Comparison of ENCODE assay signal across 17 cellular contexts in the genomic region with DNA sequence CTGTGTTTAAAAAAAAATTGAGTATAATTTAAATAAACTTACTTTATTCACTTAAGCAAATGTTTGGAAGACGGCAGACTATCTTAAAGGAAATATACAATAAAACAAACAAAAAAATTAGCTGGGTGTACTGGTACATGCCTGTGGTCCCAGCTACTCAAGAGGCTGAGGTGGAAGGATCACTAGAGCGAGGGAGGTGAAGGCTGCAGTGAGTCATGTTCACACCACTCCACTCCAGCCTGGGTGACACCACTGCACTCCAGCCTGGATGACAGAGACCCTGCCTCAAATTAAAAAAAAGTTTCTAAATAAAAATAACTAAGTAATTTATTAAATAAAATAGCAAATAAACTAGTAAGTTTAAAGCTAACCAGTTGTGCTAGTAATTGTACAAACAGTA. TPM values are rescaled to one million over a fixed set of nuclear protein-coding genes. Genes with fewer than 3 reads are reported as not detected.
DNase-seq lines count a peak whose midpoint lies in the region; ATAC-seq and TF ChIP-seq lines count a peak whose summit lies in the region.
"Had no signal": no experiment of that assay in that cellular context is flagged by ENCODE, and none has a peak within 500 bp of the region (broad histone marks: within the 10 kb centered on the region; RNA-seq: fewer than 3 reads in every experiment).

No MANE protein-coding gene starts in this region.

- H3K9me3 Mint-ChIP-seq in activated CD8-positive, alpha-beta T cell treated with anti-CD3 and anti-CD28 coated beads for 36 hours = no peaks in the 10 kb centered on the region
- H3K9me3 Mint-ChIP-seq in activated CD8-positive, alpha-beta T cell treated with anti-CD3 and anti-CD28 coated beads, Interleukin-2, amount 10 ng/mL, durations not matched to agents 7 days and 5 days (ENCODE audit: insufficient read depth) = no peaks in the 10 kb centered on the region
- no peaks in the 10 kb centered on the region for H3K9me3 Mint-ChIP-seq in natural killer cell treated with Interleukin-12 subunit alpha and Interleukin-12 subunit beta and Interleukin-15 and Interleukin-18, amount 100 ng/mL, for 72 hours
- H3K9me3 Mint-ChIP-seq: activated naive CD4-positive, alpha-beta T cell treated with anti-CD3 and anti-CD28 coated beads, Interleukin-2, amount 50 U/mL, for 24 hours; neural crest cell had no signal

- peaks cover 12% of the 10 kb centered on the region for H3K4me1 ChIP-seq in HEK293 (ENCODE audit: control insufficient read depth, insufficient read depth, low read length)

- no peak overlapping the region for H3K4me3 Mint-ChIP-seq in activated CD8-positive, alpha-beta T cell treated with anti-CD3 and anti-CD28 coated beads for 36 hours
- no peak overlapping the region for H3K4me3 Mint-ChIP-seq in activated CD8-positive, alpha-beta T cell treated with anti-CD3 and anti-CD28 coated beads, Interleukin-2, amount 10 ng/mL, durations not matched to agents 7 days and 5 days
- no peak overlapping the region for H3K4me3 Mint-ChIP-seq in natural killer cell treated with Interleukin-12 subunit alpha and Interleukin-12 subunit beta and Interleukin-15 and Interleukin-18, amount 100 ng/mL, for 72 hours
- H3K4me3 Mint-ChIP-seq: neural crest cell had no signal

- H3K27ac ChIP-seq in HEK293 (ENCODE audit: extremely low read depth, low read depth, low read length) = no peak overlapping the region

- no peak overlapping the region for H3K27ac Mint-ChIP-seq in activated CD8-positive, alpha-beta T cell treated with anti-CD3 and anti-CD28 coated beads for 36 hours
- no peak overlapping the region for H3K27ac Mint-ChIP-seq in activated CD8-positive, alpha-beta T cell treated with anti-CD3 and anti-CD28 coated beads, Interleukin-2, amount 10 ng/mL, durations not matched to agents 7 days and 5 days
- no peak overlapping the region for H3K27ac Mint-ChIP-seq in natural killer cell treated with Interleukin-12 subunit alpha and Interleukin-12 subunit beta and Interleukin-15 and Interleukin-18, amount 100 ng/mL, for 72 hours

- TF ChIP-seq CTCF in activated CD8-positive, alpha-beta T cell treated with anti-CD3 and anti-CD28 coated beads for 36 hours (IDR thresholded peaks at IDR 0.05) = no peak
- no peak for TF ChIP-seq CTCF in HEK293 (tag by site-specific recombination; IDR thresholded peaks at IDR 0.05)

- POLR2A ChIA-PET in activated CD8-positive, alpha-beta T cell treated with anti-CD3 and anti-CD28 coated beads for 36 hours (lab: Charles Lee) = interaction anchor here (0.6 to 1.3 kb wide), 6 partner anchors 11 to 22 kb away, joined by 3 to 4 read pairs (median 3); no protein-coding TSS in a partner anchor
- POLR2A ChIA-PET in activated CD8-positive, alpha-beta T cell treated with anti-CD3 and anti-CD28 coated beads, Interleukin-2, amount 10 ng/mL, durations not matched to agents 7 days and 5 days (lab: Charles Lee) = interaction anchor here (0.9 to 1.1 kb wide), 2 partner anchors 8 to 17 kb away, joined by 4 to 6 read pairs; a partner anchor contains a TSS
- POLR2A ChIA-PET in HEK293 (lab: Yijun Ruan, JAX) = no interaction called here

- peak; percentile 72 for ATAC-seq in activated CD8-positive, alpha-beta T cell treated with anti-CD3 and anti-CD28 coated beads for 36 hours
- ATAC-seq in activated CD8-positive, alpha-beta T cell treated with anti-CD3 and anti-CD28 coated beads, Interleukin-2, amount 10 ng/mL, durations not matched to agents 7 days and 5 days = no peak
- peak; percentile 73 to 75 for ATAC-seq in natural killer cell treated with Interleukin-12 subunit alpha and Interleukin-12 subunit beta and Interleukin-15 and Interleukin-18, amount 100 ng/mL, for 72 hours
- ATAC-seq in HG02970 (IDR thresholded peaks at IDR 0.05; ENCODE audit: low FRiP score, unreplicated experiment) (no peak), HG02938 (IDR thresholded peaks at IDR 0.05; ENCODE audit: unreplicated experiment) (no peak)

- H3K36me3 Mint-ChIP-seq in activated CD8-positive, alpha-beta T cell treated with anti-CD3 and anti-CD28 coated beads for 36 hours (ENCODE audit: low read depth) = peaks cover 27% of the 10 kb centered on the region
- peaks cover 29% of the 10 kb centered on the region for H3K36me3 Mint-ChIP-seq in activated CD8-positive, alpha-beta T cell treated with anti-CD3 and anti-CD28 coated beads, Interleukin-2, amount 10 ng/mL, durations not matched to agents 7 days and 5 days (ENCODE audit: low read depth)
- H3K36me3 Mint-ChIP-seq in natural killer cell treated with Interleukin-12 subunit alpha and Interleukin-12 subunit beta and Interleukin-15 and Interleukin-18, amount 100 ng/mL, for 72 hours = no peaks in the 10 kb centered on the region

- H3K4me1 Mint-ChIP-seq in activated CD8-positive, alpha-beta T cell treated with anti-CD3 and anti-CD28 coated beads for 36 hours (ENCODE audit: low read depth) = peaks cover 78% of the 10 kb centered on the region
- H3K4me1 Mint-ChIP-seq in activated CD8-positive, alpha-beta T cell treated with anti-CD3 and anti-CD28 coated beads, Interleukin-2, amount 10 ng/mL, durations not matched to agents 7 days and 5 days (ENCODE audit: low read depth) = peaks cover 65% of the 10 kb centered on the region
- H3K4me1 Mint-ChIP-seq in natural killer cell treated with Interleukin-12 subunit alpha and Interleukin-12 subunit beta and Interleukin-15 and Interleukin-18, amount 100 ng/mL, for 72 hours (ENCODE audit: low read depth in 2 of 2) = peaks cover 41 to 54% of the 10 kb centered on the region in 2 donors

- H3K4me3 ChIP-seq in HEK293 (ENCODE audit: low read depth, low read length) = no peak overlapping the region

- DNase-seq in activated CD8-positive, alpha-beta T cell treated with anti-CD3 and anti-CD28 coated beads for 36 hours = peak; percentile 34
- DNase-seq in activated CD8-positive, alpha-beta T cell treated with anti-CD3 and anti-CD28 coated beads, Interleukin-2, amount 10 ng/mL, durations not matched to agents 7 days and 5 days = no peak
- DNase-seq in amniotic epithelial cell (ENCODE audit: low read depth) = peak; percentile 52
- no peak for DNase-seq in natural killer cell treated with Interleukin-12 subunit alpha and Interleukin-12 subunit beta and Interleukin-15 and Interleukin-18, amount 100 ng/mL, for 72 hours (ENCODE audit: low spot score)
- DNase-seq in NCI-H82 (lab: John Stamatoyannopoulos, UW) = no peak
- DNase-seq: central memory CD4-positive, alpha-beta T cell; foreskin melanocyte; MV-4-11; NCI-H2107; retina; SIG-M5; T1000 had no signal

- CTCF ChIA-PET in activated CD8-positive, alpha-beta T cell treated with anti-CD3 and anti-CD28 coated beads for 36 hours (lab: Charles Lee) = interaction anchor here (1.1 to 3.0 kb wide), 2 partner anchors 16 to 52 kb away, joined by 3 to 17 read pairs; no protein-coding TSS in a partner anchor
- CTCF ChIA-PET in activated CD8-positive, alpha-beta T cell treated with anti-CD3 and anti-CD28 coated beads, Interleukin-2, amount 10 ng/mL, durations not matched to agents 7 days and 5 days (lab: Charles Lee) = interaction anchor here (1.2 to 4.1 kb wide), 2 partner anchors 17 to 318 kb away, joined by 3 to 24 read pairs; no protein-coding TSS in a partner anchor
- CTCF ChIA-PET in HEK293 (lab: Yijun Ruan, JAX) = interaction anchor here (0.9 to 1.7 kb wide), 4 partner anchors 16 to 50 kb away, joined by 3 to 16 read pairs (median 5); no protein-coding TSS in a partner anchor

- no peaks in the 10 kb centered on the region for H3K9me3 ChIP-seq in HEK293 (ENCODE audit: control insufficient read depth, insufficient read depth, low read depth, low read length)

- H3K36me3 ChIP-seq in HEK293 (ENCODE audit: control insufficient read depth in 2 of 2, insufficient read depth in 1 of 2, low read length in 2 of 2) = peaks cover 0 to 13% of the 10 kb centered on the region in 2 experiments; a peak in 1 of 3 replicates

- intact Hi-C loops in activated CD8-positive, alpha-beta T cell treated with anti-CD3 and anti-CD28 coated beads for 36 hours (cut with micrococcal nuclease) = no loop called here

- no peaks in the 10 kb centered on the region for H3K27me3 Mint-ChIP-seq in activated CD8-positive, alpha-beta T cell treated with anti-CD3 and anti-CD28 coated beads for 36 hours
- H3K27me3 Mint-ChIP-seq in activated CD8-positive, alpha-beta T cell treated with anti-CD3 and anti-CD28 coated beads, Interleukin-2, amount 10 ng/mL, durations not matched to agents 7 days and 5 days (ENCODE audit: low read depth) = no peaks in the 10 kb centered on the region
- no peaks in the 10 kb centered on the region for H3K27me3 Mint-ChIP-seq in natural killer cell treated with Interleukin-12 subunit alpha and Interleukin-12 subunit beta and Interleukin-15 and Interleukin-18, amount 100 ng/mL, for 72 hours
- H3K27me3 Mint-ChIP-seq: activated naive CD4-positive, alpha-beta T cell treated with anti-CD3 and anti-CD28 coated beads, Interleukin-2, amount 50 U/mL, for 24 hours had no signal

RNA-seq across cellular contexts. Expression of a gene that starts 7.5 kb away (rescaled TPM):
- total RNA-seq in activated CD8-positive, alpha-beta T cell treated with anti-CD3 and anti-CD28 coated beads for 36 hours = 100 to 1,000 TPM; 104 TPM
- 100 to 1,000 TPM; 123 to 129 TPM for total RNA-seq in activated CD8-positive, alpha-beta T cell treated with anti-CD3 and anti-CD28 coated beads, Interleukin-2, amount 10 ng/mL, durations not matched to agents 7 days and 5 days
- 100 to 1,000 TPM; 107 to 144 TPM for total RNA-seq in natural killer cell treated with Interleukin-12 subunit alpha and Interleukin-12 subunit beta and Interleukin-15 and Interleukin-18, amount 100 ng/mL, for 72 hours

Comparison
In these comparisons a context has a peak if more than half of its experiments do, and no peak if none do; other contexts are left out.
1. ATAC-seq: peak in activated CD8-positive, alpha-beta T cell treated with anti-CD3 and anti-CD28 coated beads for 36 hours (single experiment) and natural killer cell treated with Interleukin-12 subunit alpha and Interleukin-12 subunit beta and Interleukin-15 and Interleukin-18, amount 100 ng/mL, for 72 hours (2 of 2); none in activated CD8-positive, alpha-beta T cell treated with anti-CD3 and anti-CD28 coated beads, Interleukin-2, amount 10 ng/mL, durations not matched to agents 7 days and 5 days (single experiment), HG02970 (single experiment) and HG02938 (single experiment).
2. DNase-seq: peak in activated CD8-positive, alpha-beta T cell treated with anti-CD3 and anti-CD28 coated beads for 36 hours (single experiment) and amniotic epithelial cell (single experiment); none in activated CD8-positive, alpha-beta T cell treated with anti-CD3 and anti-CD28 coated beads, Interleukin-2, amount 10 ng/mL, durations not matched to agents 7 days and 5 days (single experiment), natural killer cell treated with Interleukin-12 subunit alpha and Interleukin-12 subunit beta and Interleukin-15 and Interleukin-18, amount 100 ng/mL, for 72 hours (single experiment) and NCI-H82 (single experiment).